In genomic region chrY:3527040-3527439, GRCh38 we compare ENCODE assay signal across 14 cellular contexts. TPM values are rescaled to one million over a fixed set of nuclear protein-coding genes. Genes with fewer than 3 reads are reported as not detected.
A peak's percentile ranks its signal among the peaks of the same experiment; 100 is the strongest.
DNase-seq lines count a peak whose midpoint lies in the region; ATAC-seq and TF ChIP-seq lines count a peak whose summit lies in the region.
"Not testable (repeated sequence)": the region's sequence is repeated elsewhere in the genome, so short reads cannot be mapped to it uniquely, and the experiment has no call there.
"Had no signal": no experiment of that assay in that cellular context is flagged by ENCODE, and none has a peak within 500 bp of the region (broad histone marks: within the 10 kb centered on the region; RNA-seq: fewer than 3 reads in every experiment).

No MANE protein-coding gene starts in this region.

- not testable (repeated sequence) for H3K9me3 Mint-ChIP-seq in T-helper 2 cell treated with Interferon-gamma antibody and Interleukin-4, amounts not matched to agents 5 μg/mL and 100 μg/mL, for 36 hours; activated naive CD4-positive, alpha-beta T cell treated with anti-CD3 and anti-CD28 coated beads for 36 hours

- intact Hi-C loops in activated naive CD4-positive, alpha-beta T cell treated with anti-CD3 and anti-CD28 coated beads for 36 hours (cut with micrococcal nuclease); heart left ventricle (cut with DNase I): not testable (repeated sequence)

- 23 to 30% methylated on average over 5 of the region's 5 CpGs; no CpG with 5 or more reads in 2 of the 4 donors for WGBS in heart left ventricle, 4 donors

- H3K4me1 Mint-ChIP-seq in T-helper 2 cell treated with Interferon-gamma antibody and Interleukin-4, amounts not matched to agents 5 μg/mL and 100 μg/mL, for 36 hours (ENCODE audit: low read depth); activated naive CD4-positive, alpha-beta T cell treated with anti-CD3 and anti-CD28 coated beads for 36 hours (ENCODE audit: low read depth): not testable (repeated sequence)

- H3K27ac ChIP-seq in heart left ventricle = not testable (repeated sequence)

- not testable (repeated sequence) for H3K27me3 Mint-ChIP-seq in T-helper 2 cell treated with Interferon-gamma antibody and Interleukin-4, amounts not matched to agents 5 μg/mL and 100 μg/mL, for 36 hours (ENCODE audit: low read depth); activated naive CD4-positive, alpha-beta T cell treated with anti-CD3 and anti-CD28 coated beads for 36 hours (ENCODE audit: low read depth)

- not testable (repeated sequence) for H3K4me3 Mint-ChIP-seq in T-helper 2 cell treated with Interferon-gamma antibody and Interleukin-4, amounts not matched to agents 5 μg/mL and 100 μg/mL, for 36 hours; activated naive CD4-positive, alpha-beta T cell treated with anti-CD3 and anti-CD28 coated beads for 36 hours

- CTCF ChIA-PET in activated naive CD4-positive, alpha-beta T cell treated with anti-CD3 and anti-CD28 coated beads for 36 hours (lab: Charles Lee) = not testable (repeated sequence)

- peak; percentile 4 for DNase-seq in CMK (ENCODE audit: low read depth)
- DNase-seq in LoVo (ENCODE audit: low spot score) = peak; percentile 8
- DNase-seq in T-helper 2 cell treated with Interferon-gamma antibody and Interleukin-4, amounts not matched to agents 5 μg/mL and 100 μg/mL, for 36 hours (ENCODE audit: low spot score) = peak; percentile 3
- peak; percentile 24 for DNase-seq in activated naive CD4-positive, alpha-beta T cell treated with anti-CD3 and anti-CD28 coated beads for 36 hours
- DNase-seq in heart left ventricle = not testable (repeated sequence)
- peak; percentile 0 for DNase-seq in putamen (ENCODE audit: low spot score)

- H3K36me3 ChIP-seq in heart left ventricle = not testable (repeated sequence)

- not testable (repeated sequence) for H3K36me3 Mint-ChIP-seq in T-helper 2 cell treated with Interferon-gamma antibody and Interleukin-4, amounts not matched to agents 5 μg/mL and 100 μg/mL, for 36 hours (ENCODE audit: low read depth); activated naive CD4-positive, alpha-beta T cell treated with anti-CD3 and anti-CD28 coated beads for 36 hours (ENCODE audit: low read depth)

- not testable (repeated sequence) for H3K9me3 ChIP-seq in heart left ventricle

- H3K27me3 ChIP-seq in heart left ventricle = not testable (repeated sequence)

- peak; percentile 97 for ATAC-seq in GM19455 (IDR thresholded peaks at IDR 0.05; ENCODE audit: unreplicated experiment)
- peak; percentile 94 for ATAC-seq in HG02973 (IDR thresholded peaks at IDR 0.05; ENCODE audit: unreplicated experiment)
- not testable (repeated sequence) for ATAC-seq in heart left ventricle

- not testable (repeated sequence) for H3K4me3 ChIP-seq in heart left ventricle

- not testable (repeated sequence) for H3K27ac Mint-ChIP-seq in T-helper 2 cell treated with Interferon-gamma antibody and Interleukin-4, amounts not matched to agents 5 μg/mL and 100 μg/mL, for 36 hours; activated naive CD4-positive, alpha-beta T cell treated with anti-CD3 and anti-CD28 coated beads for 36 hours

- TF ChIP-seq CTCF in heart left ventricle (IDR thresholded peaks at IDR 0.05) = peak in 7 of 12 donors; percentile 7 to 33 (median 23)

- not testable (repeated sequence) for TF ChIP-seq POLR2A in heart left ventricle (IDR thresholded peaks at IDR 0.05)

- H3K4me1 ChIP-seq in heart left ventricle = not testable (repeated sequence)

RNA-seq across cellular contexts. Expression of gene TGIF2LY, which starts 51.8 kb away (rescaled TPM):
- total RNA-seq in activated naive CD4-positive, alpha-beta T cell treated with anti-CD3 and anti-CD28 coated beads for 36 hours = not detected
- total RNA-seq in heart left ventricle = not detected
- not detected for polyA plus RNA-seq in heart left ventricle
- total RNA-seq: cardiac muscle cell; endodermal cell; GM12878; left lung; T-helper 1 cell treated with Interleukin-12 subunit alpha and Interleukin-12 subunit beta and Interleukin-4 antibody, amounts not matched to agents 30 ng/mL and 1 ng/mL, for 36 hours; urinary bladder had no signal
- polyA plus RNA-seq: cardiac muscle cell, GM12878, urinary bladder had no signal
